Comparison of ENCODE assay signal across 29 cellular contexts in the genomic region with DNA sequence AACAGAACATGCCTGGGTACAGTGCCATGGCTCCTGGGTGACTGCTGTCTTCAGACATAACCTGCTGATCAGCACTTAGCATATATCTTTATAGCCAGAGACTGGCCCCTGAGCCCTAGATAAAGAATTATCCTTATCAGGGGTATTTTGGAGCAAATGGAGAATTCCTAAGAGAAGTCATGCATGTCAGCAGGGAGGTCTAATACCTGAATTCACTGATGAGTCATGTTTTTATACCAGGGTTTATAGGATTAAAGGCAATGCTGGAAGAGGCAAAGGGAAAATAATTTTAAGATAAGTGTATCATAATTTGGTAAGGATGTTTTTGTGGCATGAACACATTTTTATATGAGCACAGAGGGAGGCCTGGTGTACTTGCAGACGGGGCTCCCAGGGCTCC.
"Had no signal": no experiment of that assay in that cellular context is flagged by ENCODE, and none has a peak within 500 bp of the region (broad histone marks: within the 10 kb centered on the region; RNA-seq: fewer than 3 reads in every experiment).

No MANE protein-coding gene starts in this region.

- ATAC-seq: left cardiac atrium; lower lobe of right lung; mucosa of descending colon; natural killer cell treated with Interleukin-12 subunit alpha and Interleukin-12 subunit beta and Interleukin-15 and Interleukin-18, amount 100 ng/mL, for 72 hours; pancreas; stimulated activated naive CD8-positive, alpha-beta T cell treated with anti-CD3 and anti-CD28 coated beads, Interleukin-15, amount 100 ng/mL, for 72 hours; upper lobe of right lung had no signal

- H3K27ac ChIP-seq: coronary artery, left ventricle myocardium inferior, lower lobe of right lung, neutrophil, pancreas, right atrium auricular region, suprapubic skin, transverse colon, upper lobe of right lung, uterus had no signal

- H3K4me3 Mint-ChIP-seq: memory B cell; mesothelial cell of epicardium; naive B cell; natural killer cell treated with Interleukin-12 subunit alpha and Interleukin-12 subunit beta and Interleukin-15 and Interleukin-18, amount 100 ng/mL, for 72 hours; neural crest cell; stimulated activated naive CD8-positive, alpha-beta T cell treated with anti-CD3 and anti-CD28 coated beads, Interleukin-15, amount 100 ng/mL, for 72 hours had no signal

- H3K4me3 ChIP-seq: coronary artery, left ventricle myocardium inferior, lower lobe of right lung, mucosa of descending colon, pancreas, right atrium auricular region, smooth muscle cell, suprapubic skin, transverse colon, upper lobe of right lung, uterus had no signal

- H3K36me3 ChIP-seq: left ventricle myocardium inferior, lower lobe of right lung, neutrophil, pancreas, right atrium auricular region, suprapubic skin, transverse colon, upper lobe of right lung, uterus had no signal

- H3K9me3 ChIP-seq: left ventricle myocardium inferior, lower lobe of right lung, mucosa of descending colon, neutrophil, pancreas, right atrium auricular region, suprapubic skin, transverse colon, upper lobe of right lung, uterus had no signal

- H3K27ac Mint-ChIP-seq: memory B cell; mesothelial cell of epicardium; naive B cell; natural killer cell treated with Interleukin-12 subunit alpha and Interleukin-12 subunit beta and Interleukin-15 and Interleukin-18, amount 100 ng/mL, for 72 hours; stimulated activated naive CD8-positive, alpha-beta T cell treated with anti-CD3 and anti-CD28 coated beads, Interleukin-15, amount 100 ng/mL, for 72 hours had no signal

- H3K27me3 ChIP-seq: neutrophil, pancreas, right atrium auricular region, suprapubic skin, transverse colon, upper lobe of right lung, uterus had no signal

- H3K4me1 Mint-ChIP-seq: memory B cell; naive B cell; stimulated activated naive CD8-positive, alpha-beta T cell treated with anti-CD3 and anti-CD28 coated beads, Interleukin-15, amount 100 ng/mL, for 72 hours had no signal

- H3K36me3 Mint-ChIP-seq: memory B cell; mesothelial cell of epicardium; naive B cell; natural killer cell treated with Interleukin-12 subunit alpha and Interleukin-12 subunit beta and Interleukin-15 and Interleukin-18, amount 100 ng/mL, for 72 hours had no signal

- DNase-seq: dermis blood vessel endothelial cell; effector memory CD4-positive, alpha-beta T cell; head of caudate nucleus; left cardiac atrium; left ventricle myocardium inferior; lower lobe of right lung; mucosa of descending colon; naive B cell; pancreas; stimulated activated CD4-positive, alpha-beta T cell treated with anti-CD3 and anti-CD28 coated beads, Interleukin-12 subunit alpha, Interleukin-12 subunit beta, amount 100 ng/mL, for 4 hours; stimulated activated CD4-positive, alpha-beta T cell treated with anti-CD3 and anti-CD28 coated beads, Interleukin-1b, Interleukin-23, amount 100 ng/mL, for 48 hours; stimulated activated CD4-positive, alpha-beta T cell treated with anti-CD3 and anti-CD28 coated beads, Interleukin-4, amount 100 ng/mL, for 1 hour; stimulated activated CD8-positive, alpha-beta memory T cell treated with anti-CD3 and anti-CD28 coated beads, Interleukin-4, amount 100 ng/mL, for 48 hours; stimulated activated naive CD4-positive, alpha-beta T cell; stimulated activated naive CD8-positive, alpha-beta T cell treated with anti-CD3 and anti-CD28 coated beads, Interleukin-15, amount 100 ng/mL, for 72 hours; transverse colon; upper lobe of right lung; uterus had no signal

- FAIRE-seq: frontal cortex, keratinocyte, pancreas had no signal

- H3K4me2 ChIP-seq: smooth muscle cell had no signal

- H3K4me1 ChIP-seq: lower lobe of right lung, pancreas, right atrium auricular region, suprapubic skin, transverse colon, upper lobe of right lung, uterus had no signal

- H3K9me3 Mint-ChIP-seq: memory B cell had no signal

- H3K27me3 Mint-ChIP-seq: stimulated activated naive CD8-positive, alpha-beta T cell treated with anti-CD3 and anti-CD28 coated beads, Interleukin-15, amount 100 ng/mL, for 72 hours had no signal
